8 cellular contexts compared by ENCODE assay signal in the genomic region with DNA sequence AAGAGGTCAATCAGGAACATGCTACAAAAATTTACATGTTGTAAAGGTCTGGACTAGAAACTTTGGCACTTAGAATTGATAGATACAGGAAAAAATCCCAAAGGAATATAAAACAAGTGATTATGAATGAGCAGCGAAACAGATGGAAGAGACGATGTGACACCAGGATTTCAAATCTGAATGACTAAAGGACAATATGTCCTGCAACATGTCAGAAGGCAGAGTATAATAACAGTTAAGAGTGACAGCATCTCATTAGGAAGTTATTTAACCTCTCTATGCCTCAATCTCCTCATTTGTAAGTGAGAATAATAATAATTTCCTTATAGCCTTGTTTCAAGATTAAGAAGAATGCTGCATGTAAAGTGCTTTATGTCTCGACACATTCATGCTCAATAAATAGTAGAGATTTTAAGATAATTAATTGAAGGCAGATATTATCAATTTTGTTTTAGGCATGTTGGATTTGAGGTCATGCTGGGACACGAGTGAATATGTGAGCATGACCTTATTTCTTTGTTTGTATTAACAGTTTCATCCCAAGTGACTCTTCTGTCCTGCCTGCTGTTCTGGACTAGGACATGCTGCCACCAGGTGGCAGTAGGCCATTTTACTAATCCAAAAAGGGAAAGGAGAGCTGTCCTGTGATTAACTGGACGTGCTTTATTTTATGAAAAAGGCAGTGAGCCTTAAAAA. TPM values are rescaled to one million over a fixed set of nuclear protein-coding genes. Genes with fewer than 3 reads are reported as not detected.
DNase-seq lines count a peak whose midpoint lies in the region; ATAC-seq, FAIRE-seq and TF ChIP-seq lines count a peak whose summit lies in the region.

No MANE protein-coding gene starts in this region.

- no peaks in the 10 kb centered on the region for H3K27me3 ChIP-seq in SJCRH30
- H3K27me3 ChIP-seq in adrenal gland = no peaks in the 10 kb centered on the region

- H3K27ac ChIP-seq in SJCRH30 = no peak overlapping the region
- H3K27ac ChIP-seq in adrenal gland = no peak overlapping the region

- H3K9me3 ChIP-seq in SJCRH30 (replicated peaks) (no peaks in the 10 kb centered on the region), adrenal gland (replicated peaks in 1 of 3) (no peaks in the 10 kb centered on the region)

- no peak for FAIRE-seq in H54 (lab: Jason Lieb, UNC)

- no peaks in the 10 kb centered on the region for H3K36me3 ChIP-seq in SJCRH30
- H3K36me3 ChIP-seq in adrenal gland (replicated peaks in 1 of 2) = no peaks in the 10 kb centered on the region

- 42 to 48% (median 47%) methylated on average over 5 of the region's 5 CpGs for WGBS in adrenal gland, 4 donors

- H3K4me3 ChIP-seq in SJCRH30 (no peak overlapping the region), adrenal gland (no peak overlapping the region)

- DNase-seq in DMS53 (lab: John Stamatoyannopoulos, UW) = peak; percentile 82
- DNase-seq in LHCN-M2 (ENCODE audit: low read depth) = peak; percentile 87
- DNase-seq in SJCRH30 = peak; percentile 65 to 83
- DNase-seq in adrenal gland = peak; percentile 77 to 89 (median 80)
- DNase-seq in left ventricle myocardium superior = peak; percentile 80
- peak; percentile 49 for DNase-seq in retina
- no peak for DNase-seq in H54 (ENCODE audit: insufficient read length, low spot score)

- no peak for TF ChIP-seq POLR2A in adrenal gland (IDR thresholded peaks at IDR 0.05)
- TF ChIP-seq POLR2A in H54 (IDR thresholded peaks at IDR 0.05; ENCODE audit: low read depth, low read length) = no peak

- ATAC-seq in GM21515 (IDR thresholded peaks at IDR 0.05; ENCODE audit: unreplicated experiment) (peak; percentile 48), left ventricle myocardium superior (peak; percentile 68)

- intact Hi-C loops in adrenal gland (cut with DNase I) (loop anchor here (2.0 to 5.0 kb wide), 2 partner anchors 82 to 86 kb away; no protein-coding TSS in a partner anchor), left ventricle myocardium superior (cut with micrococcal nuclease) (loop anchor here (5.0 kb wide), 1 partner anchor 87 kb away; no protein-coding TSS in a partner anchor)

- H3K4me1 ChIP-seq in SJCRH30 = peaks cover 20% of the 10 kb centered on the region
- peaks cover 0 to 5% of the 10 kb centered on the region in 2 donors for H3K4me1 ChIP-seq in adrenal gland (replicated peaks in 1 of 2)

- TF ChIP-seq CTCF in adrenal gland (IDR thresholded peaks at IDR 0.05) = peak; percentile 69 to 84 (median 77)

RNA-seq across cellular contexts. Expression of a gene that starts 50.1 kb away (rescaled TPM):
- total RNA-seq in LHCN-M2 (2014; rRNA removed) = 1.9 and 2.9 TPM in 2 replicates
- polyA plus RNA-seq in LHCN-M2 (2012) = 0.45 TPM
- 1.4 and 2.0 TPM in 2 replicates for total RNA-seq in SJCRH30 (2014; rRNA removed; shearing (Covaris generic))
- 1 to 10 TPM; 1.7 to 4.1 (median 2.9) TPM for total RNA-seq in adrenal gland
- 1 to 10 TPM in 1 of 3 donors, under 1 TPM in 2; 0.30 to 1.9 (median 0.40) TPM for polyA plus RNA-seq in adrenal gland
- total RNA-seq in left ventricle myocardium superior = 8.8 TPM
